Comparison of ENCODE assay signal across 13 cellular contexts in the genomic region with DNA sequence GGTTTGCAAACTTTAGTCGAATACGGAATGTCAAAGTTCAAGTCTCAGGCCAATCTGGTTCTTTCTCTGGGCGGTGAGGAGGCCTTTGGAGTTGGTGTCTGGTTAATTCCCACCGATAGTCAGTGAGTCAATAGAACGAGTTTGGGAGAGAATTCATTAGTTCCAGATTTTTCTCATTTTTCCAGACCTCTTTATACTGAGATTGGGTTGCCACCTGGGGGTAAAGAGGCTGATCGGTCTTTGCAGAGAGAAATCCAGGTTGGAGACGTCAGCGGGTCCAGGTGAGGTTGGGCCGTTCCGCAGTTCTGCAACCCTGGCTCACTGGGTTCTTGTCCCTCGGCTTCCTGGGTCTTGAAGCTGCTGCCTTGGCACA. TPM values are rescaled to one million over a fixed set of nuclear protein-coding genes. Genes with fewer than 3 reads are reported as not detected.
DNase-seq lines count a peak whose midpoint lies in the region; ATAC-seq, FAIRE-seq and TF ChIP-seq lines count a peak whose summit lies in the region.
"Had no signal": no experiment of that assay in that cellular context is flagged by ENCODE, and none has a peak within 500 bp of the region (broad histone marks: within the 10 kb centered on the region; RNA-seq: fewer than 3 reads in every experiment).

No MANE protein-coding gene starts in this region.

- CTCF ChIA-PET in endothelial cell of umbilical vein (lab: Charles Lee) = interaction anchor here (1.0 to 1.4 kb wide), 3 partner anchors 14 to 412 kb away, joined by 3 to 4 read pairs (median 4); no protein-coding TSS in a partner anchor
- CTCF ChIA-PET in mammary epithelial cell (lab: Charles Lee; ENCODE audit: low non-redundant PET) = no interaction called here

- POLR2A ChIA-PET in endothelial cell of umbilical vein (lab: Charles Lee) = interaction anchor here (0.5 kb wide), 1 partner anchor 38 kb away, joined by 7 read pairs; no protein-coding TSS in a partner anchor

- BruUV-seq in endothelial cell of umbilical vein (replicated peaks; lab: Mats Ljungman, UMichigan) = TSS peak; percentile 17
- BruUV-seq in mammary epithelial cell (replicated peaks; lab: Mats Ljungman, UMichigan) = no TSS peak

- no peaks in the 10 kb centered on the region for H3K36me3 Mint-ChIP-seq in natural killer cell
- H3K36me3 Mint-ChIP-seq: activated CD8-positive, alpha-beta memory T cell treated with anti-CD3 and anti-CD28 coated beads, Interleukin-2, amount 10 ng/mL, durations not matched to agents 7 days and 5 days had no signal

- no peaks in the 10 kb centered on the region for H3K9me3 Mint-ChIP-seq in natural killer cell
- H3K9me3 Mint-ChIP-seq: T-helper 1 cell treated with Interleukin-12 subunit alpha and Interleukin-12 subunit beta and Interleukin-4 antibody, amounts not matched to agents 30 μg/mL and 1 μg/mL, for 36 hours had no signal

- H3K27me3 Mint-ChIP-seq in natural killer cell (ENCODE audit: low read depth in 2 of 2) = no peaks in the 10 kb centered on the region

- no peak for TF ChIP-seq POLR2A in endothelial cell of umbilical vein (IDR thresholded peaks at IDR 0.05; ENCODE audit: low read depth, low read length)

- TF ChIP-seq CTCF in endothelial cell of umbilical vein (IDR thresholded peaks at IDR 0.05; ENCODE audit: extremely low read depth in 1 of 2, insufficient read depth in 1 of 2, low read depth in 1 of 2, low read length in 2 of 2) (no peak), natural killer cell (IDR thresholded peaks at IDR 0.05) (no peak), mammary epithelial cell (conservative IDR thresholded peaks at IDR 0.05 in 1 of 2, IDR thresholded peaks at IDR 0.05 in 1 of 2; ENCODE audit: extremely low read depth in 1 of 2, insufficient read depth in 1 of 2, low read depth in 1 of 2, low read length in 2 of 2) (no peak)

- no peak overlapping the region for H3K27ac Mint-ChIP-seq in natural killer cell
- H3K27ac Mint-ChIP-seq: activated CD8-positive, alpha-beta memory T cell treated with anti-CD3 and anti-CD28 coated beads, Interleukin-2, amount 10 ng/mL, durations not matched to agents 7 days and 5 days; T-helper 1 cell treated with Interleukin-12 subunit alpha and Interleukin-12 subunit beta and Interleukin-4 antibody, amounts not matched to agents 30 μg/mL and 1 μg/mL, for 36 hours had no signal

- H4K20me1 ChIP-seq in BLaER1 (peaks cover 70% of the 10 kb centered on the region), endothelial cell of umbilical vein (replicated peaks; ENCODE audit: control insufficient read depth, extremely low read depth, insufficient read depth, low read length) (peaks cover 18% of the 10 kb centered on the region), mammary epithelial cell (ENCODE audit: insufficient read depth, low read length) (no peaks in the 10 kb centered on the region)

- H3K27ac ChIP-seq in BLaER1 (peak overlapping the region; percentile 98; the same call in 1 of the 2 replicates), HUES64 (ENCODE audit: low read depth, low read length) (no peak overlapping the region), endothelial cell of umbilical vein (ENCODE audit: insufficient read depth, low read depth, low read length) (no peak overlapping the region), mammary epithelial cell (ENCODE audit: insufficient read depth, low read depth, low read length) (no peak overlapping the region)

- WGBS in HUES64 = 47% methylated on average over 11 of the region's 11 CpGs
- 99% methylated on average over 10 of the region's 11 CpGs for WGBS in mammary epithelial cell (ENCODE audit: low coverage, missing lambda C conversion rate)

- peak overlapping the region; percentile 92 for H3K4me2 ChIP-seq in BLaER1
- no peak overlapping the region for H3K4me2 ChIP-seq in endothelial cell of umbilical vein (ENCODE audit: insufficient read depth, low read length)
- no peak overlapping the region for H3K4me2 ChIP-seq in mammary epithelial cell (ENCODE audit: insufficient read depth, low read depth, low read length)

- H3K9ac ChIP-seq in BLaER1 (peak overlapping the region; percentile 98), HUES64 (ENCODE audit: low read depth, low read length) (no peak overlapping the region), endothelial cell of umbilical vein (replicated peaks; ENCODE audit: extremely low read depth, insufficient read depth, low read length) (no peak overlapping the region), mammary epithelial cell (ENCODE audit: insufficient read depth, low read length) (no peak overlapping the region)

- peak overlapping the region; percentile 99 for H3K4me3 ChIP-seq in BLaER1
- peak overlapping the region; percentile 71 for H3K4me3 ChIP-seq in HUES64 (ENCODE audit: low read length)
- H3K4me3 ChIP-seq in endothelial cell of umbilical vein (replicated peaks in 1 of 3; ENCODE audit: insufficient read depth in 1 of 3, low read depth in 1 of 3, low read length in 3 of 3) = no peak overlapping the region
- no peak overlapping the region for H3K4me3 ChIP-seq in mammary epithelial cell (replicated peaks in 1 of 3; ENCODE audit: insufficient read depth in 1 of 3, low read depth in 2 of 3, low read length in 3 of 3)

- H2AFZ ChIP-seq in endothelial cell of umbilical vein (ENCODE audit: low read depth, low read length) = no peak overlapping the region
- H2AFZ ChIP-seq in mammary epithelial cell (ENCODE audit: low read depth, low read length) = no peak overlapping the region

- peaks cover 21 to 32% of the 10 kb centered on the region in 2 donors for H3K4me1 Mint-ChIP-seq in natural killer cell

- DNase-seq in endothelial cell of umbilical vein (ENCODE audit: low read depth, low spot score) (no peak), natural killer cell (no peak), NCI-H2227 treated with DMSO at 0.1 percent for 48 hours (lab: John Stamatoyannopoulos, UW) (no peak), mammary epithelial cell (no peak)
- DNase-seq: activated CD8-positive, alpha-beta memory T cell treated with anti-CD3 and anti-CD28 coated beads, Interleukin-2, amount 10 ng/mL, durations not matched to agents 7 days and 5 days; central memory CD4-positive, alpha-beta T cell; hypothalamus; NCI-H510A had no signal

- intact Hi-C loops in endothelial cell of umbilical vein (cut with micrococcal nuclease) = loop anchor here (5.0 to 10.0 kb wide), 3 partner anchors 274 to 404 kb away; no protein-coding TSS in a partner anchor
- intact Hi-C loops in natural killer cell (cut with micrococcal nuclease) = no loop called here
- intact Hi-C loops in mammary epithelial cell (cut with micrococcal nuclease) = loop anchor here (10.0 kb wide), 2 partner anchors 246 to 336 kb away; no protein-coding TSS in a partner anchor

- H3K27me3 ChIP-seq in BLaER1 = no peaks in the 10 kb centered on the region
- peaks cover 15% of the 10 kb centered on the region for H3K27me3 ChIP-seq in HUES64 (ENCODE audit: insufficient read depth, low read length)
- no peaks in the 10 kb centered on the region for H3K27me3 ChIP-seq in endothelial cell of umbilical vein (ENCODE audit: control insufficient read depth in 2 of 2, insufficient read depth in 2 of 2, low read length in 2 of 2)
- no peaks in the 10 kb centered on the region for H3K27me3 ChIP-seq in mammary epithelial cell (ENCODE audit: insufficient read depth, low read length)

- in situ Hi-C loops in mammary epithelial cell (cut with MboI; ENCODE audit: low sequenced_read_pairs in 2 of 2) = loop anchor here (10.0 to 25.0 kb wide), 3 partner anchors 74 to 206 kb away; no protein-coding TSS in a partner anchor

- no peaks in the 10 kb centered on the region for H3K9me1 ChIP-seq in endothelial cell of umbilical vein (replicated peaks; ENCODE audit: control insufficient read depth, extremely low read depth, insufficient read depth, low read length)

- H3K36me3 ChIP-seq in BLaER1 = peaks cover 20% of the 10 kb centered on the region
- no peaks in the 10 kb centered on the region for H3K36me3 ChIP-seq in HUES64 (ENCODE audit: insufficient read depth, low read length)
- H3K36me3 ChIP-seq in endothelial cell of umbilical vein (ENCODE audit: control insufficient read depth in 2 of 2, extremely low read depth in 1 of 2, insufficient read depth in 2 of 2, low read length in 2 of 2) = no peaks in the 10 kb centered on the region
- H3K36me3 ChIP-seq in mammary epithelial cell (ENCODE audit: insufficient read depth, low read length) = no peaks in the 10 kb centered on the region

- no peak for FAIRE-seq in endothelial cell of umbilical vein (lab: Jason Lieb, UNC)

- H3K4me3 Mint-ChIP-seq in natural killer cell = peak overlapping the region; percentile 82

- H3K9me3 ChIP-seq in BLaER1 (no peaks in the 10 kb centered on the region), HUES64 (ENCODE audit: insufficient read depth, low read depth, low read length) (no peaks in the 10 kb centered on the region), endothelial cell of umbilical vein (replicated peaks; ENCODE audit: control insufficient read depth, insufficient read depth, low read length) (no peaks in the 10 kb centered on the region), mammary epithelial cell (replicated peaks; ENCODE audit: insufficient read depth, low read length) (no peaks in the 10 kb centered on the region)

- H3K4me1 ChIP-seq in BLaER1 (peaks cover 70% of the 10 kb centered on the region), HUES64 (ENCODE audit: insufficient read depth, low read length) (peaks cover 53% of the 10 kb centered on the region), endothelial cell of umbilical vein (ENCODE audit: control insufficient read depth, extremely low read depth, insufficient read depth, low read length) (peaks cover 14% of the 10 kb centered on the region), mammary epithelial cell (ENCODE audit: insufficient read depth, low read length) (peaks cover 16% of the 10 kb centered on the region)

- H3K79me2 ChIP-seq in endothelial cell of umbilical vein (ENCODE audit: control insufficient read depth, insufficient read depth, low read length) (peaks cover 38% of the 10 kb centered on the region), mammary epithelial cell (ENCODE audit: insufficient read depth, low read length) (peaks cover 59% of the 10 kb centered on the region)

- dilution Hi-C loops in endothelial cell of umbilical vein (cut with MboI; ENCODE audit: extremely low pct_ligation_motif_present, low sequenced_read_pairs) (no loop called here), mammary epithelial cell (cut with HindIII; ENCODE audit: low sequenced_read_pairs) (no loop called here)

- ATAC-seq in natural killer cell (no peak), GM19452 (IDR thresholded peaks at IDR 0.05; ENCODE audit: unreplicated experiment) (no peak), GM19395 (IDR thresholded peaks at IDR 0.05; ENCODE audit: unreplicated experiment) (no peak)
- ATAC-seq: activated CD8-positive, alpha-beta memory T cell treated with anti-CD3 and anti-CD28 coated beads, Interleukin-2, amount 10 ng/mL, durations not matched to agents 7 days and 5 days had no signal

RNA-seq across cellular contexts. Expression of a gene that starts 1.3 kb away (rescaled TPM):
- polyA plus RNA-seq in HUES64 (2013, experiment 1 of 2) = 24.9 TPM
- 29.5 TPM for polyA plus RNA-seq in HUES64 (2013, experiment 2 of 2)
- total RNA-seq in endothelial cell of umbilical vein = 45.0 and 49.8 TPM in 2 replicates
- polyA plus RNA-seq in endothelial cell of umbilical vein = 13.8 and 15.5 TPM in 2 replicates
- 17.9 and 19.9 TPM in 2 replicates for polyA plus RNA-seq in endothelial cell of umbilical vein (2011; cell fraction: cytosol; rRNA removed)
- 16.9 and 19.5 TPM in 2 replicates for polyA plus RNA-seq in endothelial cell of umbilical vein (2011; cell fraction: nucleus; rRNA removed)
- polyA plus RNA-seq in endothelial cell of umbilical vein (2012) = 19.4 and 27.6 TPM in 2 replicates
- polyA minus RNA-seq in endothelial cell of umbilical vein = 23.4 and 25.3 TPM in 2 replicates
- 16.7 TPM for polyA minus RNA-seq in endothelial cell of umbilical vein (2011; cell fraction: cytosol; rRNA and poly(A)+ RNA removed)
- 41.8 and 46.6 TPM in 2 replicates for polyA minus RNA-seq in endothelial cell of umbilical vein (2011; cell fraction: nucleus; rRNA and poly(A)+ RNA removed)
- 10 to 100 TPM; 59.8 to 77.4 (median 73.6) TPM for total RNA-seq in natural killer cell
- total RNA-seq in mammary epithelial cell = 10 to 100 TPM; 23.0 to 45.6 TPM
- polyA plus RNA-seq in mammary epithelial cell = 13.5 TPM
- polyA minus RNA-seq in mammary epithelial cell = 14.4 TPM

Comparison
In these comparisons a context has a peak if more than half of its experiments do, and no peak if none do; other contexts are left out.
1. H3K4me3 ChIP-seq: peak in BLaER1 (single experiment) and HUES64 (single experiment); none in endothelial cell of umbilical vein (0 of 3) and mammary epithelial cell (0 of 3).